Comparison of ENCODE assay signal across 9 cellular contexts in genomic region chr13:75458696-75459422, GRCh38. TPM values are rescaled to one million over a fixed set of nuclear protein-coding genes. Genes with fewer than 3 reads are reported as not detected.
DNase-seq lines count a peak whose midpoint lies in the region; ATAC-seq and TF ChIP-seq lines count a peak whose summit lies in the region.
"Had no signal": no experiment of that assay in that cellular context is flagged by ENCODE, and none has a peak within 500 bp of the region (broad histone marks: within the 10 kb centered on the region; RNA-seq: fewer than 3 reads in every experiment).

No MANE protein-coding gene starts in this region.

- TF ChIP-seq POLR2A in adrenal gland (IDR thresholded peaks at IDR 0.05) (no peak), sigmoid colon (IDR thresholded peaks at IDR 0.05) (no peak)

- H3K36me3 ChIP-seq in SK-N-SH (replicated peaks in 1 of 2; ENCODE audit: control insufficient read depth in 1 of 2, insufficient read depth in 2 of 2, low read length in 1 of 2): peaks cover 0 to 2% of the 10 kb centered on the region in 2 experiments
- no peaks in the 10 kb centered on the region for H3K36me3 ChIP-seq in adrenal gland (replicated peaks in 1 of 2)
- no peaks in the 10 kb centered on the region for H3K36me3 ChIP-seq in mucosa of stomach (ENCODE audit: control insufficient read depth, insufficient read depth, low read length)
- H3K36me3 ChIP-seq in sigmoid colon: no peaks in the 10 kb centered on the region

- no peaks in the 10 kb centered on the region for H3K9me3 ChIP-seq in SK-N-SH
- no peaks in the 10 kb centered on the region for H3K9me3 ChIP-seq in adrenal gland (replicated peaks in 1 of 3)
- H3K9me3 ChIP-seq in mucosa of stomach (ENCODE audit: control insufficient read depth, low read length): no peaks in the 10 kb centered on the region
- H3K9me3 ChIP-seq in sigmoid colon: no peaks in the 10 kb centered on the region

- H2AFZ ChIP-seq in SK-N-SH (ENCODE audit: low read depth): no peak overlapping the region

- H4K20me1 ChIP-seq in SK-N-SH (ENCODE audit: insufficient read depth): no peaks in the 10 kb centered on the region; the same call in 1 of the 2 replicates

- H3K27ac ChIP-seq in SK-N-SH (ENCODE audit: low read depth in 2 of 2, low read length in 1 of 2) (peak overlapping the region in 1 of 2 experiments; percentile 83; a peak in 2 of 4 replicates), adrenal gland (peak overlapping the region in 4 of 5 donors; percentile 2 to 56 (median 53)), sigmoid colon (no peak overlapping the region)
- H3K27ac ChIP-seq: dorsolateral prefrontal cortex had no signal

- no peaks in the 10 kb centered on the region for H3F3A ChIP-seq in SK-N-SH (replicated peaks; ENCODE audit: insufficient read depth)

- WGBS in SK-N-SH (ENCODE audit: low lambda C conversion rate): 73% methylated on average over 6 of the region's 6 CpGs
- WGBS in adrenal gland, 4 donors: 36 to 55% (median 48%) methylated on average over 6 of the region's 6 CpGs
- 18 to 71% methylated on average over 6 of the region's 6 CpGs for WGBS in sigmoid colon, 2 donors

- H3K9ac ChIP-seq in SK-N-SH (no peak overlapping the region), mucosa of stomach (ENCODE audit: low read length) (peak overlapping the region; percentile 37)

- H3K9me2 ChIP-seq in SK-N-SH: no peaks in the 10 kb centered on the region

- H3K4me2 ChIP-seq in SK-N-SH: no peak overlapping the region

- TF ChIP-seq RAD21 in SK-N-SH (IDR thresholded peaks at IDR 0.05; ENCODE audit: low read length): no peak

- DNase-seq in SK-N-SH (peak; percentile 48), adrenal gland (peak in 6 of 7 donors; percentile 42 to 76 (median 66)), sigmoid colon (no peak), germinal center (ENCODE audit: low spot score) (no peak)
- no peak for DNase-seq in activated CD8-positive, alpha-beta memory T cell treated with anti-CD3 and anti-CD28 coated beads, Interleukin-2, amount 50 U/mL, for 48 hours

- intact Hi-C loops in adrenal gland (cut with DNase I) (no loop called here), sigmoid colon (cut with DNase I) (no loop called here)

- CTCF ChIA-PET in SK-N-SH (lab: Yijun Ruan, JAX): interaction anchor here (1.0 to 1.9 kb wide), 4 partner anchors 11 to 88 kb away, joined by 3 to 4 read pairs (median 3); partner anchors contain the start of gene TBC1D4

- H3K4me3 ChIP-seq in SK-N-SH (ENCODE audit: low read depth in 2 of 2, low read length in 1 of 2) (no peak overlapping the region), adrenal gland (no peak overlapping the region), mucosa of stomach (ENCODE audit: low read length) (no peak overlapping the region), sigmoid colon (no peak overlapping the region)
- H3K4me3 ChIP-seq: dorsolateral prefrontal cortex had no signal

- H3K4me1 ChIP-seq in SK-N-SH (ENCODE audit: control insufficient read depth in 1 of 2, insufficient read depth in 2 of 2, low read depth in 1 of 2, low read length in 1 of 2) (peaks cover 0 to 13% of the 10 kb centered on the region in 2 experiments; a peak in 3 of 4 replicates), adrenal gland (replicated peaks in 1 of 2) (peaks cover 28 to 47% of the 10 kb centered on the region in 2 donors), mucosa of stomach (ENCODE audit: control insufficient read depth, insufficient read depth, low read length) (peaks cover 7% of the 10 kb centered on the region), sigmoid colon (no peaks in the 10 kb centered on the region)

- TF ChIP-seq CTCF in SK-N-SH (IDR thresholded peaks at IDR 0.05): no peak
- TF ChIP-seq CTCF in adrenal gland (IDR thresholded peaks at IDR 0.05): no peak
- no peak for TF ChIP-seq CTCF in sigmoid colon (IDR thresholded peaks at IDR 0.05)

- TF ChIP-seq EP300 in SK-N-SH (IDR thresholded peaks at IDR 0.05; ENCODE audit: borderline replicate concordance in 1 of 2, low read depth in 1 of 2, low read length in 1 of 2): no peak
- TF ChIP-seq EP300 in sigmoid colon (IDR thresholded peaks at IDR 0.05): no peak

- POLR2A ChIA-PET in SK-N-SH (lab: Yijun Ruan, JAX): no interaction called here

- H3K27me3 ChIP-seq in SK-N-SH (ENCODE audit: insufficient read depth): no peaks in the 10 kb centered on the region
- no peaks in the 10 kb centered on the region for H3K27me3 ChIP-seq in adrenal gland
- H3K27me3 ChIP-seq in mucosa of stomach (ENCODE audit: control insufficient read depth, insufficient read depth, low read length): no peaks in the 10 kb centered on the region
- H3K27me3 ChIP-seq in sigmoid colon: no peaks in the 10 kb centered on the region
- H3K27me3 ChIP-seq: dorsolateral prefrontal cortex had no signal

- no peak; the same call in 2 of the 3 replicates for ATAC-seq in SK-N-SH treated with all-trans-retinoic acid at 6 μM for 48 hours
- peak; percentile 100 for ATAC-seq in HG03280 (IDR thresholded peaks at IDR 0.05; ENCODE audit: unreplicated experiment)

- H3K79me2 ChIP-seq in SK-N-SH (ENCODE audit: insufficient read depth): peaks cover 5% of the 10 kb centered on the region; the same call in 1 of the 2 replicates

TF ChIP-seq in SK-N-SH, 30 proteins besides CTCF, POLR2A, EP300 and RAD21:
- no peak for TF ChIP-seq ZBTB33 (IDR thresholded peaks at IDR 0.05; ENCODE audit: borderline replicate concordance, low read depth)
- TF ChIP-seq RCOR1 (IDR thresholded peaks at IDR 0.05; ENCODE audit: low read length): 0 out of 2 replicates have a peak, but pooled peaks have one; percentile 14
- TF ChIP-seq USF2 (IDR thresholded peaks at IDR 0.05; ENCODE audit: borderline replicate concordance, low read depth, low read length): no peak

TF ChIP-seq in SK-N-SH treated with all-trans-retinoic acid at 6 μM for 48 hours, 23 proteins besides CTCF, POLR2A, EP300 and RAD21:
- no peak for TF ChIP-seq RARB (CRISPR knock-in tag; IDR thresholded peaks at IDR 0.05)
- no peak for TF ChIP-seq ZNF565 (CRISPR knock-in tag; conservative IDR thresholded peaks at IDR 0.05; ENCODE audit: low read depth)
- no peak for TF ChIP-seq BACH2 (CRISPR knock-in tag; IDR thresholded peaks at IDR 0.05; ENCODE audit: borderline replicate concordance)
- TF ChIP-seq ISL1 (CRISPR knock-in tag; IDR thresholded peaks at IDR 0.05): no peak

RNA-seq across cellular contexts. Expression of gene TBC1D4, which starts 23.1 kb away (rescaled TPM):
- polyA plus RNA-seq in SK-N-SH (2012; rRNA removed) (8.8 and 10.4 TPM in 2 replicates), adrenal gland (100 to 1,000 TPM in 1 of 3 donors, 10 to 100 TPM in 2; 41.6 to 110 (median 88.4) TPM), sigmoid colon (1 to 10 TPM; 5.4 to 7.8 (median 5.5) TPM)
- 6.4 and 6.6 TPM in 2 replicates for polyA plus RNA-seq in SK-N-SH (2012; cell fraction: cytosol; rRNA removed)
- 18.5 and 26.1 TPM in 2 replicates for polyA plus RNA-seq in SK-N-SH (2012; cell fraction: nucleus; rRNA removed)
- total RNA-seq in adrenal gland (100 to 1,000 TPM in 7 of 8 donors, 10 to 100 TPM in 1; 59.2 to 324 (median 238) TPM), sigmoid colon (10 to 100 TPM in 2 of 4 donors, 1 to 10 TPM in 2; 7.2 to 15.0 (median 10.1) TPM)

Comparison
In these comparisons a context has a peak if more than half of its experiments do, and no peak if none do; other contexts are left out.
1. DNase-seq: peak in SK-N-SH (single experiment) and adrenal gland (6 of 7); none in sigmoid colon (single experiment), activated CD8-positive, alpha-beta memory T cell treated with anti-CD3 and anti-CD28 coated beads, Interleukin-2, amount 50 U/mL, for 48 hours (single experiment) and germinal center (single experiment).
2. H3K27ac ChIP-seq: peak in adrenal gland (4 of 5); none in sigmoid colon (0 of 4).